ENCODE assay signal across 18 cellular contexts in genomic region chr10:27356738-27357137, GRCh38.
A peak's percentile ranks its signal among the peaks of the same experiment; 100 is the strongest.
DNase-seq lines count a peak whose midpoint lies in the region; ATAC-seq, FAIRE-seq and TF ChIP-seq lines count a peak whose summit lies in the region.
"Had no signal": no experiment of that assay in that cellular context is flagged by ENCODE, and none has a peak within 500 bp of the region (broad histone marks: within the 10 kb centered on the region; RNA-seq: fewer than 3 reads in every experiment).

No MANE protein-coding gene starts in this region.

- no peaks in the 10 kb centered on the region for H3K9me3 Mint-ChIP-seq in activated CD4-positive, alpha-beta memory T cell treated with anti-CD3 and anti-CD28 coated beads, Interleukin-2, amount 10 ng/mL, durations not matched to agents 7 days and 5 days
- H3K9me3 Mint-ChIP-seq: CD4-positive, alpha-beta T cell; GM23338 had no signal

- peaks cover 7% of the 10 kb centered on the region for H3K27me3 Mint-ChIP-seq in activated CD4-positive, alpha-beta memory T cell treated with anti-CD3 and anti-CD28 coated beads, Interleukin-2, amount 10 ng/mL, durations not matched to agents 7 days and 5 days

- H3K4me1 Mint-ChIP-seq in activated CD4-positive, alpha-beta memory T cell treated with anti-CD3 and anti-CD28 coated beads, Interleukin-2, amount 10 ng/mL, durations not matched to agents 7 days and 5 days = peaks cover 5% of the 10 kb centered on the region

- intact Hi-C loops in body of pancreas (cut with DNase I) = no loop called here

- H3K9me3 ChIP-seq in body of pancreas = no peaks in the 10 kb centered on the region
- H3K9me3 ChIP-seq: BE2C, Caco-2 had no signal

- POLR2A ChIA-PET in activated CD4-positive, alpha-beta memory T cell treated with anti-CD3 and anti-CD28 coated beads, Interleukin-2, amount 10 ng/mL, durations not matched to agents 7 days and 5 days (lab: Charles Lee) = no interaction called here

- TF ChIP-seq POLR2A in GM12892 (IDR thresholded peaks at IDR 0.05; ENCODE audit: low read depth, low read length) (no peak), body of pancreas (IDR thresholded peaks at IDR 0.05) (no peak)

- H3K36me3 Mint-ChIP-seq in activated CD4-positive, alpha-beta memory T cell treated with anti-CD3 and anti-CD28 coated beads, Interleukin-2, amount 10 ng/mL, durations not matched to agents 7 days and 5 days (ENCODE audit: low read depth) = no peaks in the 10 kb centered on the region

- no peak for ATAC-seq in body of pancreas
- ATAC-seq: GM23338 had no signal

- no peaks in the 10 kb centered on the region for H3K27me3 ChIP-seq in body of pancreas
- H3K27me3 ChIP-seq: BE2C had no signal

- H3K27ac ChIP-seq in body of pancreas = no peak overlapping the region
- H3K27ac ChIP-seq: C4-2B had no signal

- CTCF ChIA-PET in activated CD4-positive, alpha-beta memory T cell treated with anti-CD3 and anti-CD28 coated beads, Interleukin-2, amount 10 ng/mL, durations not matched to agents 7 days and 5 days (lab: Charles Lee) = no interaction called here

- H3K4me3 ChIP-seq in body of pancreas = no peak overlapping the region
- H3K4me3 ChIP-seq: GM23338 had no signal

- H3K4me3 Mint-ChIP-seq in activated CD4-positive, alpha-beta memory T cell treated with anti-CD3 and anti-CD28 coated beads, Interleukin-2, amount 10 ng/mL, durations not matched to agents 7 days and 5 days = no peak overlapping the region
- H3K4me3 Mint-ChIP-seq: CD4-positive, alpha-beta T cell; GM23338 had no signal

- DNase-seq in GM12892 (ENCODE audit: insufficient read length) (no peak), RPMI7951 (ENCODE audit: low read depth) (peak; percentile 8), cerebellum (ENCODE audit: low spot score) (peak; percentile 35), nucleus accumbens (lab: John Stamatoyannopoulos, UW) (no peak), body of pancreas (no peak)
- no peak for DNase-seq in activated CD4-positive, alpha-beta memory T cell treated with anti-CD3 and anti-CD28 coated beads, Interleukin-2, amount 10 ng/mL, durations not matched to agents 7 days and 5 days
- DNase-seq: BE2C; Caco-2; CD4-positive, alpha-beta T cell; GDM1; HCEC 1CT; IMR-90 had no signal

- H3K36me3 ChIP-seq in body of pancreas (replicated peaks in 1 of 2; ENCODE audit: insufficient read depth in 1 of 2, low read depth in 2 of 2) = no peaks in the 10 kb centered on the region
- H3K36me3 ChIP-seq: BE2C had no signal

- H3K27ac Mint-ChIP-seq in activated CD4-positive, alpha-beta memory T cell treated with anti-CD3 and anti-CD28 coated beads, Interleukin-2, amount 10 ng/mL, durations not matched to agents 7 days and 5 days = no peak overlapping the region
- H3K27ac Mint-ChIP-seq: CD4-positive, alpha-beta T cell had no signal

- WGBS in body of pancreas, 2 donors = 75 to 89% methylated on average over 5 to 8 of the region's 8 CpGs

- no peak for TF ChIP-seq CTCF in body of pancreas (IDR thresholded peaks at IDR 0.05)

- peaks cover 9% of the 10 kb centered on the region for H3K4me1 ChIP-seq in body of pancreas
- H3K4me1 ChIP-seq: Caco-2 had no signal

- peak; percentile 65 for FAIRE-seq in GM12892 (lab: Jason Lieb, UNC)
- FAIRE-seq: A204.1, D721Med, H54, HTR-8/SVneo had no signal

Comparison
In these comparisons a context has a peak if more than half of its experiments do, and no peak if none do; other contexts are left out.
1. DNase-seq: peak in RPMI7951 (single experiment) and cerebellum (single experiment); none in GM12892 (single experiment), activated CD4-positive, alpha-beta memory T cell treated with anti-CD3 and anti-CD28 coated beads, Interleukin-2, amount 10 ng/mL, durations not matched to agents 7 days and 5 days (single experiment), nucleus accumbens (0 of 56) and body of pancreas (0 of 4).